Comparison of ENCODE assay signal across 1 cellular context in genomic region chr5:92769986-92770385, GRCh38.
TF ChIP-seq lines count a peak whose summit lies in the region.

No MANE protein-coding gene starts in this region.

TF ChIP-seq in WTC11, 78 proteins besides CTCF, POLR2A, EP300 and RAD21 (continued from another document):
- TF ChIP-seq ZBTB43 (CRISPR knock-in tag; IDR thresholded peaks at IDR 0.05) (no peak), JAZF1 (CRISPR knock-in tag; IDR thresholded peaks at IDR 0.05) (no peak), USF1 (CRISPR knock-in tag; IDR thresholded peaks at IDR 0.05) (no peak), NFYB (CRISPR knock-in tag; conservative IDR thresholded peaks at IDR 0.05; ENCODE audit: low read depth) (no peak)
- TF ChIP-seq, protein P1, sequence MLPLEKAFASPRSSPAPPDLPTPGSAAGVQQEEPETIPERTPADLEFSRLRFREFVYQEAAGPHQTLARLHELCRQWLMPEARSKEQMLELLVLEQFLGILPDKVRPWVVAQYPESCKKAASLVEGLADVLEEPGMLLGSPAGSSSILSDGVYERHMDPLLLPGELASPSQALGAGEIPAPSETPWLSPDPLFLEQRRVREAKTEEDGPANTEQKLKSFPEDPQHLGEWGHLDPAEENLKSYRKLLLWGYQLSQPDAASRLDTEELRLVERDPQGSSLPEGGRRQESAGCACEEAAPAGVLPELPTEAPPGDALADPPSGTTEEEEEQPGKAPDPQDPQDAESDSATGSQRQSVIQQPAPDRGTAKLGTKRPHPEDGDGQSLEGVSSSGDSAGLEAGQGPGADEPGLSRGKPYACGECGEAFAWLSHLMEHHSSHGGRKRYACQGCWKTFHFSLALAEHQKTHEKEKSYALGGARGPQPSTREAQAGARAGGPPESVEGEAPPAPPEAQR (CRISPR knock-in tag; IDR thresholded peaks at IDR 0.05) = no peak
- TF ChIP-seq, protein P2, sequence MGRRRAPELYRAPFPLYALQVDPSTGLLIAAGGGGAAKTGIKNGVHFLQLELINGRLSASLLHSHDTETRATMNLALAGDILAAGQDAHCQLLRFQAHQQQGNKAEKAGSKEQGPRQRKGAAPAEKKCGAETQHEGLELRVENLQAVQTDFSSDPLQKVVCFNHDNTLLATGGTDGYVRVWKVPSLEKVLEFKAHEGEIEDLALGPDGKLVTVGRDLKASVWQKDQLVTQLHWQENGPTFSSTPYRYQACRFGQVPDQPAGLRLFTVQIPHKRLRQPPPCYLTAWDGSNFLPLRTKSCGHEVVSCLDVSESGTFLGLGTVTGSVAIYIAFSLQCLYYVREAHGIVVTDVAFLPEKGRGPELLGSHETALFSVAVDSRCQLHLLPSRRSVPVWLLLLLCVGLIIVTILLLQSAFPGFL (CRISPR knock-in tag; IDR thresholded peaks at IDR 0.05; ENCODE audit: borderline replicate concordance) = no peak
